16 cellular contexts compared by ENCODE assay signal in genomic region chr19:35112995-35113693, GRCh38. TPM values are rescaled to one million over a fixed set of nuclear protein-coding genes. Genes with fewer than 3 reads are reported as not detected.
DNase-seq lines count a peak whose midpoint lies in the region; FAIRE-seq and TF ChIP-seq lines count a peak whose summit lies in the region.
"Had no signal": no experiment of that assay in that cellular context is flagged by ENCODE, and none has a peak within 500 bp of the region (broad histone marks: within the 10 kb centered on the region; RNA-seq: fewer than 3 reads in every experiment).

No MANE protein-coding gene starts in this region.

- WGBS in H1 (ENCODE audit: extremely low coverage in 1 of 2, insufficient coverage in 1 of 2, insufficient read length in 1 of 2, insufficient replicate concordance in 2 of 2, low coverage in 1 of 2, low lambda C conversion rate in 2 of 2, missing lambda C conversion rate in 1 of 2), 2 experiments: 86% methylated on average over 15 of the region's 15 CpGs; no CpG with 5 or more reads in 1 of the 2 experiments

- no peaks in the 10 kb centered on the region for H3K79me1 ChIP-seq in H1 (ENCODE audit: low read depth, low read length)

- peaks cover 0 to 2% (median 0%) of the 10 kb centered on the region in 4 experiments; a peak in 1 of 7 replicates for H3K27me3 ChIP-seq in H1 (replicated peaks in 1 of 4; ENCODE audit: control insufficient read depth in 3 of 4, extremely low read depth in 1 of 4, insufficient read depth in 3 of 4, low read length in 3 of 4)
- H3K27me3 ChIP-seq: SJSA1 had no signal

- no peaks in the 10 kb centered on the region for H4K20me1 ChIP-seq in H1 (replicated peaks in 1 of 2; ENCODE audit: control insufficient read depth in 1 of 2, insufficient read depth in 2 of 2, low read length in 2 of 2)

- no peaks in the 10 kb centered on the region for H3K36me3 ChIP-seq in H1 (ENCODE audit: control insufficient read depth in 2 of 4, insufficient read depth in 4 of 4, low read length in 3 of 4)
- H3K36me3 ChIP-seq: SJSA1 had no signal

- POLR2A ChIA-PET in H1 (lab: Charles Lee; ENCODE audit: partially characterized antibody): no interaction called here

- H3K4me1 ChIP-seq in H1 (replicated peaks in 1 of 4; ENCODE audit: control insufficient read depth in 3 of 4, insufficient read depth in 4 of 4, low read length in 3 of 4): peaks cover 0 to 14% (median 9%) of the 10 kb centered on the region in 4 experiments; a peak in 6 of 7 replicates
- H3K4me1 ChIP-seq: SJSA1 had no signal

- H3K4me2 ChIP-seq in H1 (ENCODE audit: insufficient read depth in 1 of 2, low read depth in 2 of 2, low read length in 2 of 2): no peak overlapping the region; a peak in 1 of 4 replicates

- 0 out of 2 replicates have a peak overlapping the region, but pooled peaks have one; percentile 43 for H2BK12ac ChIP-seq in H1 (ENCODE audit: low read depth, low read length)

- H3K23me2 ChIP-seq in H1 (ENCODE audit: low read depth, low read length): no peaks in the 10 kb centered on the region

- H2AFZ ChIP-seq in H1 (ENCODE audit: low read length): no peak overlapping the region

- H3K23ac ChIP-seq in H1 (ENCODE audit: insufficient read length): no peak overlapping the region

- no peak overlapping the region for H3K9ac ChIP-seq in H1 (replicated peaks in 1 of 4; ENCODE audit: extremely low read depth in 1 of 4, low read depth in 3 of 4, low read length in 3 of 4)

- TF ChIP-seq POLR2A in H1 (IDR thresholded peaks at IDR 0.05; ENCODE audit: control extremely low read depth in 1 of 2, low read depth in 2 of 2, low read length in 2 of 2): no peak

- H3K9me3 ChIP-seq in H1 (ENCODE audit: insufficient read depth in 2 of 2, low read depth in 1 of 2, low read length in 1 of 2): no peaks in the 10 kb centered on the region
- H3K9me3 ChIP-seq: SJSA1 had no signal

- CTCF ChIA-PET in H1 (lab: Charles Lee; ENCODE audit: partially characterized antibody): interaction anchor here (0.7 to 3.4 kb wide), 4 partner anchors 21 to 46 kb away, joined by 3 to 21 read pairs (median 8); no protein-coding TSS in a partner anchor

- H3K56ac ChIP-seq in H1 (replicated peaks; ENCODE audit: insufficient read length, low read depth, low read length): no peak overlapping the region

- peak overlapping the region; percentile 36 for H4K5ac ChIP-seq in H1 (ENCODE audit: insufficient read length, low read depth, low read length)

- no peak overlapping the region for H2BK120ac ChIP-seq in H1 (replicated peaks; ENCODE audit: low read depth, low read length)

- no peak overlapping the region for H3K18ac ChIP-seq in H1 (ENCODE audit: extremely low read depth, low read length)

- DNase-seq in DMS53 (lab: John Stamatoyannopoulos, UW) (peak; percentile 47), DMS53 treated with DMSO at 0.1 percent for 48 hours (lab: John Stamatoyannopoulos, UW; ENCODE audit: unreplicated experiment) (no peak), H1 (ENCODE audit: low read depth in 1 of 2, low spot score in 2 of 2) (no peak), glomerular visceral epithelial cell (ENCODE audit: extremely low spot score) (no peak), NCI-H1048 (lab: John Stamatoyannopoulos, UW) (no peak)
- DNase-seq: CD8-positive, alpha-beta T cell; NCI-H146; NCI-H2227 treated with DMSO at 0.1 percent for 48 hours; NCI-H524 treated with DMSO at 0.1 percent for 48 hours; OCI-M1 had no signal

- no peak overlapping the region for H3K14ac ChIP-seq in H1 (ENCODE audit: insufficient read length)

- peak overlapping the region; percentile 29; the same call in 1 of the 2 replicates for H2BK15ac ChIP-seq in H1 (ENCODE audit: low read length)

- no peak overlapping the region for H2BK20ac ChIP-seq in H1 (ENCODE audit: low read length)

- H4K91ac ChIP-seq in H1 (replicated peaks; ENCODE audit: insufficient read length, low read length): peak overlapping the region; percentile 80

- peak overlapping the region; percentile 72; the same call in 1 of the 2 replicates for H2AK5ac ChIP-seq in H1 (ENCODE audit: low read depth, low read length)

- H4K8ac ChIP-seq in H1 (ENCODE audit: extremely low read depth, insufficient read depth, low read length): no peak overlapping the region

- H3K27ac ChIP-seq in H1 (ENCODE audit: low read depth, low read length) (no peak overlapping the region), temporal lobe (ENCODE audit: low read depth, low read length) (peak overlapping the region; percentile 25)
- H3K27ac ChIP-seq: 22Rv1, SJSA1 had no signal

- no peaks in the 10 kb centered on the region for H3K79me2 ChIP-seq in H1 (ENCODE audit: control insufficient read depth in 1 of 2, insufficient read depth in 2 of 2, low read length in 2 of 2)

- TF ChIP-seq CTCF in H1 (IDR thresholded peaks at IDR 0.05; ENCODE audit: control extremely low read depth in 1 of 3, insufficient read depth in 1 of 3, low read depth in 1 of 3, low read length in 3 of 3): no peak

- H3K4ac ChIP-seq in H1 (replicated peaks; ENCODE audit: insufficient read length, low read depth, low read length): no peak overlapping the region

- TF ChIP-seq RAD21 in H1 (IDR thresholded peaks at IDR 0.05 in 1 of 2, conservative IDR thresholded peaks at IDR 0.05 in 1 of 2; ENCODE audit: low read depth in 2 of 2, low read length in 2 of 2): no peak

- no peak overlapping the region for H2BK5ac ChIP-seq in H1 (ENCODE audit: low read depth, low read length)

- H3K4me3 ChIP-seq in H1 (ENCODE audit: extremely low read depth in 1 of 4, insufficient read depth in 2 of 4, low read depth in 3 of 4, low read length in 4 of 4): no peak overlapping the region
- H3K4me3 ChIP-seq: SJSA1 had no signal

- no peak for TF ChIP-seq EP300 in H1 (IDR thresholded peaks at IDR 0.05; ENCODE audit: borderline replicate concordance in 1 of 2, low read depth in 2 of 2, low read length in 2 of 2)

- FAIRE-seq in H1 (lab: Jason Lieb, UNC): no peak
- FAIRE-seq: HTR-8/SVneo had no signal

TF ChIP-seq in H1, 55 proteins besides CTCF, POLR2A, EP300 and RAD21 (continues in another document):
- TF ChIP-seq SP4 (IDR thresholded peaks at IDR 0.05; ENCODE audit: low read length) (no peak), KDM4A (IDR thresholded peaks at IDR 0.05; ENCODE audit: low read depth, low read length, severe bottlenecking) (no peak)

RNA-seq across cellular contexts. Expression of gene FXYD3, which starts 2.5 kb away (rescaled TPM):
- 0.86 TPM in 1 of 2 replicates, not detected in the other for total RNA-seq in H1 (2021; fragmentation: NEBNext Ultra II Directional; extraction: Animal tissue kit (Norgen Biotek cat#: 25700))
- 0.09 and 0.33 TPM in 2 replicates for polyA plus RNA-seq in H1 (2011; rRNA removed)
- polyA plus RNA-seq in H1 (2011; cell fraction: cytosol; rRNA removed): 0.22 TPM
- 0.66 TPM for polyA plus RNA-seq in H1 (2011; cell fraction: nucleus; rRNA removed)
- 0.41 to 0.76 TPM (median 0.57 TPM) in 3 of 4 replicates, not detected in the other for polyA plus RNA-seq in H1 (2012, experiment 1 of 2)
- not detected for polyA plus RNA-seq in H1 (2012, experiment 2 of 2)
- 0.10 TPM for polyA plus RNA-seq in H1 (2013, experiment 1 of 2)
- polyA plus RNA-seq in H1 (2013, experiment 2 of 2): 0.37 TPM
- 1.5 TPM in 1 of 2 replicates, not detected in the other for polyA minus RNA-seq in H1 (2011; rRNA and poly(A)+ RNA removed)
- polyA minus RNA-seq in H1 (2011; cell fraction: cytosol; rRNA and poly(A)+ RNA removed): not detected
- not detected for polyA minus RNA-seq in H1 (2011; cell fraction: nucleus; rRNA and poly(A)+ RNA removed)
- total RNA-seq in temporal lobe: not detected
- total RNA-seq: CD8-positive, alpha-beta T cell; Daoy; SJSA1 had no signal
- polyA plus RNA-seq: BJ had no signal

RNA-seq across cellular contexts. Expression of gene LGI4, which starts 21.7 kb away (rescaled TPM):
- total RNA-seq in H1 (2021; fragmentation: NEBNext Ultra II Directional; extraction: Animal tissue kit (Norgen Biotek cat#: 25700)): 2.0 and 2.9 TPM in 2 replicates
- 8.2 and 9.4 TPM in 2 replicates for polyA plus RNA-seq in H1 (2011; rRNA removed)
- 9.4 TPM for polyA plus RNA-seq in H1 (2011; cell fraction: cytosol; rRNA removed)
- polyA plus RNA-seq in H1 (2011; cell fraction: nucleus; rRNA removed): 32.9 TPM
- polyA plus RNA-seq in H1 (2012, experiment 1 of 2): 5.6 to 9.8 TPM (median 8.1 TPM) in 4 replicates
- 2.6 TPM for polyA plus RNA-seq in H1 (2012, experiment 2 of 2)
- 2.1 TPM for polyA plus RNA-seq in H1 (2013, experiment 1 of 2)
- 2.1 TPM for polyA plus RNA-seq in H1 (2013, experiment 2 of 2)
- 0.88 and 2.1 TPM in 2 replicates for polyA minus RNA-seq in H1 (2011; rRNA and poly(A)+ RNA removed)
- 0.66 TPM for polyA minus RNA-seq in H1 (2011; cell fraction: cytosol; rRNA and poly(A)+ RNA removed)
- 4.2 TPM for polyA minus RNA-seq in H1 (2011; cell fraction: nucleus; rRNA and poly(A)+ RNA removed)
- total RNA-seq in temporal lobe: 5.2 TPM
- total RNA-seq: Daoy, SJSA1 had no signal

RNA-seq across cellular contexts. Expression of gene FXYD1, which starts 25.5 kb away (rescaled TPM):
- total RNA-seq in H1 (2021; fragmentation: NEBNext Ultra II Directional; extraction: Animal tissue kit (Norgen Biotek cat#: 25700)): 8.1 and 10.3 TPM in 2 replicates
- 1.6 and 3.3 TPM in 2 replicates for polyA plus RNA-seq in H1 (2011; rRNA removed)
- 2.7 TPM for polyA plus RNA-seq in H1 (2011; cell fraction: cytosol; rRNA removed)
- polyA plus RNA-seq in H1 (2011; cell fraction: nucleus; rRNA removed): 6.7 TPM
- polyA plus RNA-seq in H1 (2012, experiment 1 of 2): 7.4 to 19.9 TPM (median 15.6 TPM) in 4 replicates
- polyA plus RNA-seq in H1 (2012, experiment 2 of 2): 4.1 TPM
- 10.4 TPM for polyA plus RNA-seq in H1 (2013, experiment 1 of 2)
- polyA plus RNA-seq in H1 (2013, experiment 2 of 2): 10.3 TPM
- 0.49 and 0.69 TPM in 2 replicates for polyA minus RNA-seq in H1 (2011; rRNA and poly(A)+ RNA removed)
- 2.1 TPM for polyA minus RNA-seq in H1 (2011; cell fraction: cytosol; rRNA and poly(A)+ RNA removed)
- 4.1 TPM for polyA minus RNA-seq in H1 (2011; cell fraction: nucleus; rRNA and poly(A)+ RNA removed)
- 0.74 TPM for total RNA-seq in temporal lobe
- total RNA-seq: Daoy, SJSA1 had no signal

RNA-seq across cellular contexts. Expression of gene FXYD7, which starts 29.9 kb away (rescaled TPM):
- 14.3 and 15.4 TPM in 2 replicates for total RNA-seq in H1 (2021; fragmentation: NEBNext Ultra II Directional; extraction: Animal tissue kit (Norgen Biotek cat#: 25700))
- 12.1 and 17.5 TPM in 2 replicates for polyA plus RNA-seq in H1 (2011; rRNA removed)
- 9.0 TPM for polyA plus RNA-seq in H1 (2011; cell fraction: cytosol; rRNA removed)
- 18.6 TPM for polyA plus RNA-seq in H1 (2011; cell fraction: nucleus; rRNA removed)
- polyA plus RNA-seq in H1 (2012, experiment 1 of 2): 20.2 to 24.4 TPM (median 21.9 TPM) in 4 replicates
- 20.8 TPM for polyA plus RNA-seq in H1 (2012, experiment 2 of 2)
- polyA plus RNA-seq in H1 (2013, experiment 1 of 2): 22.7 TPM
- polyA plus RNA-seq in H1 (2013, experiment 2 of 2): 23.8 TPM
- polyA minus RNA-seq in H1 (2011; rRNA and poly(A)+ RNA removed): 2.2 and 3.6 TPM in 2 replicates
- polyA minus RNA-seq in H1 (2011; cell fraction: cytosol; rRNA and poly(A)+ RNA removed): 1.5 TPM
- polyA minus RNA-seq in H1 (2011; cell fraction: nucleus; rRNA and poly(A)+ RNA removed): 3.2 TPM
- 10.1 TPM for total RNA-seq in temporal lobe
- total RNA-seq: SJSA1 had no signal

RNA-seq across cellular contexts. Expression of gene FXYD5, which starts 41.4 kb away (rescaled TPM):
- 99.0 and 104 TPM in 2 replicates for total RNA-seq in H1 (2021; fragmentation: NEBNext Ultra II Directional; extraction: Animal tissue kit (Norgen Biotek cat#: 25700))
- 167 and 191 TPM in 2 replicates for polyA plus RNA-seq in H1 (2011; rRNA removed)
- polyA plus RNA-seq in H1 (2011; cell fraction: cytosol; rRNA removed): 117 TPM
- 131 TPM for polyA plus RNA-seq in H1 (2011; cell fraction: nucleus; rRNA removed)
- polyA plus RNA-seq in H1 (2012, experiment 1 of 2): 113 to 185 TPM (median 177 TPM) in 4 replicates
- polyA plus RNA-seq in H1 (2012, experiment 2 of 2): 175 TPM
- polyA plus RNA-seq in H1 (2013, experiment 1 of 2): 277 TPM
- 347 TPM for polyA plus RNA-seq in H1 (2013, experiment 2 of 2)
- polyA minus RNA-seq in H1 (2011; rRNA and poly(A)+ RNA removed): 89.3 and 107 TPM in 2 replicates
- polyA minus RNA-seq in H1 (2011; cell fraction: cytosol; rRNA and poly(A)+ RNA removed): 89.5 TPM
- 51.4 TPM for polyA minus RNA-seq in H1 (2011; cell fraction: nucleus; rRNA and poly(A)+ RNA removed)
- 0.74 TPM for total RNA-seq in temporal lobe
